In genomic region chr1:54498383-54499096, GRCh38 we compare ENCODE assay signal across 8 cellular contexts. TPM values are rescaled to one million over a fixed set of nuclear protein-coding genes. Genes with fewer than 3 reads are reported as not detected.
DNase-seq lines count a peak whose midpoint lies in the region; ATAC-seq and TF ChIP-seq lines count a peak whose summit lies in the region.

No MANE protein-coding gene starts in this region.

- CTCF ChIA-PET in CD8-positive, alpha-beta memory T cell (lab: Charles Lee), result interaction anchor here (0.7 to 1.5 kb wide), 5 partner anchors 94 to 385 kb away, joined by 3 to 8 read pairs (median 3); partner anchors contain the start of gene TTC22

- no peak overlapping the region for H3K4me3 ChIP-seq in CD8-positive, alpha-beta memory T cell (ENCODE audit: low read length)
- H3K4me3 ChIP-seq in right atrium auricular region, result peak overlapping the region in 1 of 2 donors; percentile 48

- no peak for TF ChIP-seq CTCF in nephron progenitor cell (IDR thresholded peaks at IDR 0.05)
- no peak for TF ChIP-seq CTCF in right atrium auricular region (IDR thresholded peaks at IDR 0.05)

- H3K27me3 ChIP-seq in CD8-positive, alpha-beta memory T cell (ENCODE audit: insufficient read depth, low read length, poor library complexity, severe bottlenecking), result peaks cover 18% of the 10 kb centered on the region
- H3K27me3 ChIP-seq in right atrium auricular region, result no peaks in the 10 kb centered on the region

- peaks cover 0 to 4% (median 0%) of the 10 kb centered on the region in 5 donors for H3K9me3 Mint-ChIP-seq in CD8-positive, alpha-beta memory T cell
- peaks cover 27% of the 10 kb centered on the region for H3K9me3 Mint-ChIP-seq in nephron progenitor cell

- no peak for ATAC-seq in GM21423 (IDR thresholded peaks at IDR 0.05; ENCODE audit: unreplicated experiment)
- ATAC-seq in HG02970 (IDR thresholded peaks at IDR 0.05; ENCODE audit: low FRiP score, unreplicated experiment), result no peak

- H3K27ac Mint-ChIP-seq in CD8-positive, alpha-beta memory T cell, result peak overlapping the region in 1 of 8 donors; percentile 56
- H3K27ac Mint-ChIP-seq in nephron progenitor cell, result peak overlapping the region; percentile 23

- H3K36me3 Mint-ChIP-seq in CD8-positive, alpha-beta memory T cell, result peaks cover 0 to 4% (median 1%) of the 10 kb centered on the region in 3 donors
- peaks cover 14% of the 10 kb centered on the region for H3K36me3 Mint-ChIP-seq in nephron progenitor cell (ENCODE audit: low read depth)

- no peak overlapping the region for H3K27ac ChIP-seq in CD8-positive, alpha-beta memory T cell (ENCODE audit: low read depth, low read length)
- H3K27ac ChIP-seq in right atrium auricular region, result no peak overlapping the region

- POLR2A ChIA-PET in CD8-positive, alpha-beta memory T cell (lab: Charles Lee), result interaction anchor here (0.7 to 1.2 kb wide), 2 partner anchors 187 to 277 kb away, joined by 3 read pairs; no protein-coding TSS in a partner anchor

- H3K4me3 Mint-ChIP-seq in CD8-positive, alpha-beta memory T cell, result peak overlapping the region in 6 of 7 donors; percentile 46 to 77 (median 63)
- H3K4me3 Mint-ChIP-seq in nephron progenitor cell, result peak overlapping the region; percentile 67

- peaks cover 9 to 11% (median 10%) of the 10 kb centered on the region in 3 donors for H3K4me1 Mint-ChIP-seq in CD8-positive, alpha-beta memory T cell
- peaks cover 23% of the 10 kb centered on the region for H3K4me1 Mint-ChIP-seq in nephron progenitor cell

- H3K9me3 ChIP-seq in CD8-positive, alpha-beta memory T cell (ENCODE audit: low read length), result no peaks in the 10 kb centered on the region
- H3K9me3 ChIP-seq in right atrium auricular region, result no peaks in the 10 kb centered on the region

- no peak for DNase-seq in CD8-positive, alpha-beta memory T cell
- DNase-seq in M059J (ENCODE audit: low read depth) (peak; percentile 35), cerebellar cortex (ENCODE audit: low spot score) (peak; percentile 38), nephron progenitor cell (no peak), RPMI8226 (no peak), right atrium auricular region (ENCODE audit: low spot score) (no peak)

- peaks cover 50 to 72% of the 10 kb centered on the region in 2 donors for H3K27me3 Mint-ChIP-seq in CD8-positive, alpha-beta memory T cell
- H3K27me3 Mint-ChIP-seq in nephron progenitor cell (ENCODE audit: low read depth, poor library complexity), result peaks cover 23% of the 10 kb centered on the region

- peaks cover 4% of the 10 kb centered on the region for H3K4me1 ChIP-seq in CD8-positive, alpha-beta memory T cell (ENCODE audit: insufficient read depth, low read length)
- H3K4me1 ChIP-seq in right atrium auricular region, result peaks cover 0 to 13% of the 10 kb centered on the region in 2 donors

- no peaks in the 10 kb centered on the region for H3K36me3 ChIP-seq in CD8-positive, alpha-beta memory T cell (ENCODE audit: insufficient read depth, low read length)
- H3K36me3 ChIP-seq in right atrium auricular region, result no peaks in the 10 kb centered on the region

RNA-seq across cellular contexts. Expression of gene ACOT11, which starts 49.5 kb away (rescaled TPM):
- under 1 TPM; 0.37 to 0.58 TPM for total RNA-seq in CD8-positive, alpha-beta memory T cell
- polyA plus RNA-seq in CD8-positive, alpha-beta memory T cell, result 0.09 TPM
- total RNA-seq in M059J (2014; rRNA removed; shearing (Covaris generic)), result 0.64 and 0.66 TPM in 2 replicates
- 10 to 100 TPM in 1 of 2 donors, 1 to 10 TPM in 1; 9.1 to 27.0 TPM for total RNA-seq in right atrium auricular region

Comparison
In these comparisons a context has a peak if more than half of its experiments do, and no peak if none do; other contexts are left out.
1. DNase-seq: peak in M059J (single experiment) and cerebellar cortex (single experiment); none in CD8-positive, alpha-beta memory T cell (0 of 5), nephron progenitor cell (single experiment), RPMI8226 (single experiment) and right atrium auricular region (single experiment).